In genomic region chr17:49514374-49514738, GRCh38 we compare ENCODE assay signal across 12 cellular contexts. TPM values are rescaled to one million over a fixed set of nuclear protein-coding genes. Genes with fewer than 3 reads are reported as not detected.
DNase-seq lines count a peak whose midpoint lies in the region; ATAC-seq, FAIRE-seq and TF ChIP-seq lines count a peak whose summit lies in the region.
"Had no signal": no experiment of that assay in that cellular context is flagged by ENCODE, and none has a peak within 500 bp of the region (broad histone marks: within the 10 kb centered on the region; RNA-seq: fewer than 3 reads in every experiment).

No MANE protein-coding gene starts in this region.

- ATAC-seq in HCT116 (peak; percentile 58), K562 (peak; percentile 75)
- ATAC-seq in stimulated activated memory B cell treated with anti-CD40 and anti-IgM and Interleukin-4, amounts not matched to agents 10 μg/mL and 1 μg/mL and 100 μg/mL, for 72 hours: no peak
- ATAC-seq: T-helper 17 cell had no signal

- CTCF ChIA-PET in HCT116 (lab: Charles Lee) (interaction anchor here (0.8 to 3.1 kb wide), 3 partner anchors 13 to 53 kb away, joined by 3 to 23 read pairs (median 3); no protein-coding TSS in a partner anchor), K562 (lab: Yijun Ruan, JAX; ENCODE audit: low intra/inter-chr PET ratio) (no interaction called here)

- WGBS in K562 (ENCODE audit: insufficient coverage, low coverage, missing lambda C conversion rate): 40% methylated on average over 1 of the region's 3 CpGs
- WGBS in thyroid gland, 2 donors: 82 to 87% methylated on average over 3 of the region's 3 CpGs

- peak overlapping the region; percentile 42; the same call in 1 of the 2 replicates for H3K27ac ChIP-seq in HCT116 (ENCODE audit: low read depth, low read length)
- H3K27ac ChIP-seq in K562 (ENCODE audit: extremely low read depth, low read depth, low read length): no peak overlapping the region
- H3K27ac ChIP-seq in thyroid gland: peak overlapping the region; percentile 72 to 82 (median 78)

- H3K4me2 ChIP-seq in HCT116 (ENCODE audit: low read length): no peak overlapping the region
- H3K4me2 ChIP-seq in K562 (ENCODE audit: insufficient read depth, low read length): no peak overlapping the region

- H3K4me1 ChIP-seq in HCT116 (ENCODE audit: control insufficient read depth in 1 of 2, insufficient read depth in 2 of 2, low read length in 2 of 2): peaks cover 22 to 29% of the 10 kb centered on the region in 2 experiments
- H3K4me1 ChIP-seq in K562 (replicated peaks in 1 of 2; ENCODE audit: control insufficient read depth in 2 of 2, insufficient read depth in 2 of 2, low read length in 2 of 2): peaks cover 14 to 27% of the 10 kb centered on the region in 2 experiments
- peaks cover 13 to 25% of the 10 kb centered on the region in 2 donors for H3K4me1 ChIP-seq in thyroid gland

- TF ChIP-seq EP300 in K562 (IDR thresholded peaks at IDR 0.05; ENCODE audit: low read length): no peak

- H3K9me2 ChIP-seq in HCT116 (ENCODE audit: insufficient read depth): no peaks in the 10 kb centered on the region

- H3K27ac Mint-ChIP-seq in stimulated activated memory B cell treated with anti-CD40 and anti-IgM and Interleukin-4, amounts not matched to agents 10 μg/mL and 1 μg/mL and 100 μg/mL, for 72 hours: no peak overlapping the region
- H3K27ac Mint-ChIP-seq: T-helper 17 cell had no signal

- H3K79me2 ChIP-seq in HCT116 (ENCODE audit: insufficient read depth, low read length): no peaks in the 10 kb centered on the region
- H3K79me2 ChIP-seq in K562 (ENCODE audit: control insufficient read depth, insufficient read depth, low read length): no peaks in the 10 kb centered on the region

- H3K9ac ChIP-seq in HCT116 (ENCODE audit: low read length) (no peak overlapping the region), K562 (ENCODE audit: insufficient read depth in 1 of 2, low read depth in 2 of 2, low read length in 2 of 2) (no peak overlapping the region)

- intact Hi-C loops in HCT116 (cut with micrococcal nuclease) (no loop called here), K562 (cut with micrococcal nuclease) (no loop called here), thyroid gland (cut with DNase I) (no loop called here)

- no peaks in the 10 kb centered on the region for H3K36me3 Mint-ChIP-seq in stimulated activated memory B cell treated with anti-CD40 and anti-IgM and Interleukin-4, amounts not matched to agents 10 μg/mL and 1 μg/mL and 100 μg/mL, for 72 hours

- no peaks in the 10 kb centered on the region for H4K20me1 ChIP-seq in HCT116 (ENCODE audit: insufficient read depth)
- H4K20me1 ChIP-seq in K562 (replicated peaks; ENCODE audit: control insufficient read depth, insufficient read depth, low read length): no peaks in the 10 kb centered on the region

- peaks cover 42% of the 10 kb centered on the region for H3K27me3 Mint-ChIP-seq in stimulated activated memory B cell treated with anti-CD40 and anti-IgM and Interleukin-4, amounts not matched to agents 10 μg/mL and 1 μg/mL and 100 μg/mL, for 72 hours

- H3K4me3 Mint-ChIP-seq in stimulated activated memory B cell treated with anti-CD40 and anti-IgM and Interleukin-4, amounts not matched to agents 10 μg/mL and 1 μg/mL and 100 μg/mL, for 72 hours: no peak overlapping the region
- H3K4me3 Mint-ChIP-seq: T-helper 17 cell had no signal

- TF ChIP-seq POLR2A in HCT116 (IDR thresholded peaks at IDR 0.05; ENCODE audit: borderline replicate concordance, extremely low read depth, insufficient read depth, insufficient read length): no peak
- no peak for TF ChIP-seq POLR2A in K562 (conservative IDR thresholded peaks at IDR 0.05)
- no peak for TF ChIP-seq POLR2A in thyroid gland (IDR thresholded peaks at IDR 0.05)

- TF ChIP-seq RAD21 in HCT116 (IDR thresholded peaks at IDR 0.05; ENCODE audit: low read depth): no peak
- no peak for TF ChIP-seq RAD21 in K562 (CRISPR knock-in tag; conservative IDR thresholded peaks at IDR 0.05 in 1 of 2, IDR thresholded peaks at IDR 0.05 in 1 of 2)

- H3K9me3 ChIP-seq in HCT116 (ENCODE audit: control insufficient read depth in 1 of 2, insufficient read depth in 1 of 2, low read depth in 1 of 2, low read length in 2 of 2) (no peaks in the 10 kb centered on the region), K562 (replicated peaks; ENCODE audit: control insufficient read depth, insufficient read depth, low read depth, low read length) (no peaks in the 10 kb centered on the region), thyroid gland (no peaks in the 10 kb centered on the region)

- no peak overlapping the region for H2AFZ ChIP-seq in HCT116 (ENCODE audit: low read depth, low read length, poor library complexity, severe bottlenecking)
- H2AFZ ChIP-seq in K562 (ENCODE audit: low read depth, low read length): peak overlapping the region; percentile 94; the same call in 1 of the 2 replicates

- H3K36me3 ChIP-seq in HCT116 (ENCODE audit: control insufficient read depth in 1 of 2, insufficient read depth in 2 of 2, low read length in 2 of 2) (no peaks in the 10 kb centered on the region), K562 (ENCODE audit: control insufficient read depth, insufficient read depth, low read length) (no peaks in the 10 kb centered on the region), thyroid gland (no peaks in the 10 kb centered on the region)

- in situ Hi-C loops in K562 (cut with MboI): no loop called here

- H3K27me3 ChIP-seq in HCT116 (ENCODE audit: insufficient read depth, low read length) (no peaks in the 10 kb centered on the region), K562 (ENCODE audit: control insufficient read depth in 2 of 2, insufficient read depth in 2 of 2, low read length in 2 of 2) (peaks cover under 1 to 24% of the 10 kb centered on the region in 2 experiments; a peak in 3 of 5 replicates), thyroid gland (no peaks in the 10 kb centered on the region)

- DNase-seq in HCT116 (ENCODE audit: low read depth, low spot score) (no peak), K562 (ENCODE audit: extremely low read depth in 1 of 4, low spot score in 3 of 4) (peak; percentile 48 to 61 (median 58)), iris pigment epithelial cell (ENCODE audit: low read depth) (peak; percentile 35), thyroid gland (no peak), T-helper 2 cell (no peak), NCI-H774 (lab: John Stamatoyannopoulos, UW) (no peak), urothelium cell line (ENCODE audit: low spot score) (no peak)
- DNase-seq: kidney glomerular epithelial cell; NCI-H1048; stimulated activated CD4-positive, alpha-beta T cell treated with anti-CD3 and anti-CD28 coated beads, Interleukin-4, amount 100 ng/mL, for 1 hour; T-helper 17 cell had no signal

- RAD21 ChIA-PET in HCT116 (lab: Charles Lee; ENCODE audit: low non-redundant PET in 1 of 2, low total read pairs in 2 of 2, uncharacterized antibody in 2 of 2, unreplicated experiment in 2 of 2): no interaction called here

- TF ChIP-seq CTCF in HCT116 (IDR thresholded peaks at IDR 0.05 in 2 of 3, conservative IDR thresholded peaks at IDR 0.05 in 1 of 3; ENCODE audit: borderline replicate concordance in 1 of 3, insufficient read depth in 1 of 3, low read depth in 2 of 3, low read length in 2 of 3) (peak in 2 of 3 experiments; percentile 44 to 46; a peak in 4 of 6 replicates), K562 (IDR thresholded peaks at IDR 0.05 in 2 of 3, conservative IDR thresholded peaks at IDR 0.05 in 1 of 3; ENCODE audit: insufficient read depth in 2 of 3, low read depth in 1 of 3, low read length in 3 of 3) (peak; percentile 36 to 42 (median 37)), thyroid gland (IDR thresholded peaks at IDR 0.05) (no peak)

- H3K4me3 ChIP-seq in HCT116 (replicated peaks in 1 of 2; ENCODE audit: low read depth in 1 of 2, low read length in 2 of 2): no peak overlapping the region
- no peak overlapping the region for H3K4me3 ChIP-seq in K562
- no peak overlapping the region for H3K4me3 ChIP-seq in thyroid gland (replicated peaks in 1 of 3)

- H3K9me3 Mint-ChIP-seq in stimulated activated memory B cell treated with anti-CD40 and anti-IgM and Interleukin-4, amounts not matched to agents 10 μg/mL and 1 μg/mL and 100 μg/mL, for 72 hours: no peaks in the 10 kb centered on the region

- H3K9me1 ChIP-seq in K562 (ENCODE audit: control insufficient read depth, insufficient read depth, low read length): no peaks in the 10 kb centered on the region

- H3K4me1 Mint-ChIP-seq in stimulated activated memory B cell treated with anti-CD40 and anti-IgM and Interleukin-4, amounts not matched to agents 10 μg/mL and 1 μg/mL and 100 μg/mL, for 72 hours: peaks cover 7% of the 10 kb centered on the region

- POLR2A ChIA-PET in HCT116 (lab: Charles Lee) (interaction anchor here (1.5 kb wide), 1 partner anchor 9 kb away, joined by 4 read pairs; no protein-coding TSS in a partner anchor), K562 (lab: Yijun Ruan, JAX) (interaction anchor here (0.8 to 1.5 kb wide), 2 partner anchors 9 to 194 kb away, joined by 3 read pairs; partner anchors contain the start of gene SLC35B1)

- BruUV-seq in HCT116 (replicated peaks; lab: Mats Ljungman, UMichigan) (no TSS peak), K562 (replicated peaks; lab: Mats Ljungman, UMichigan) (no TSS peak)

- FAIRE-seq in K562 (lab: Jason Lieb, UNC) (peak; percentile 59), urothelium cell line (lab: Jason Lieb, UNC) (no peak)

TF ChIP-seq in HCT116, 20 proteins besides CTCF, POLR2A, EP300 and RAD21 (continues in another document):
- TF ChIP-seq EGR1 (IDR thresholded peaks at IDR 0.05; ENCODE audit: low read depth) (no peak), EZH2 (IDR thresholded peaks at IDR 0.05) (no peak)

RNA-seq across cellular contexts. Expression of gene NGFR, which starts 19.3 kb away (rescaled TPM):
- total RNA-seq in HCT116 (2021; ENCODE audit: unreplicated experiment) (6.1 TPM), K562 (2014; rRNA removed) (0.08 and 0.23 TPM in 2 replicates), K562 (2014; rRNA removed; fragmentation: Illumina TruSeq; extraction: Trizol) (not detected in 2 replicates), K562 (2015; rRNA removed; fragmentation: Illumina TruSeq; extraction: Trizol) (not detected in 2 replicates), K562 (2021) (0.09 and 0.11 TPM in 2 replicates), thyroid gland (10 to 100 TPM; 14.5 to 34.0 (median 21.1) TPM)
- polyA plus RNA-seq in HCT116 (2012): 6.0 and 8.4 TPM in 2 replicates
- total RNA-seq in K562 (2011; cell fraction: chromatin; rRNA removed; ENCODE audit: low replicate concordance): 0.53 TPM in 1 of 2 replicates, not detected in the other
- 0.53 and 0.67 TPM in 2 replicates for total RNA-seq in K562 (2011; cell fraction: nucleolus; rRNA removed)
- 0.29 and 0.46 TPM in 2 replicates for total RNA-seq in K562 (2011; cell fraction: nucleoplasm; rRNA removed)
- polyA plus RNA-seq in K562 (2011; rRNA removed) (0.13 and 0.14 TPM in 2 replicates), K562 (2014; fragmentation: Illumina TruSeq; extraction: Trizol) (0.04 and 0.07 TPM in 2 replicates), K562 (2014; fragmentation: Nextera tagmentation; extraction: Ambion mirVana) (not detected), K562 (2014; rRNA removed) (0.11 and 0.20 TPM in 2 replicates)
- 0.16 and 0.18 TPM in 2 replicates for polyA plus RNA-seq in K562 (2011; cell fraction: cytosol; rRNA removed)
- 0.06 and 0.11 TPM in 2 replicates for polyA plus RNA-seq in K562 (2011; cell fraction: nucleus; rRNA removed)
- 0.03 and 0.22 TPM in 2 replicates for polyA plus RNA-seq in K562 (2012)
- not detected in 2 replicates for polyA minus RNA-seq in K562 (2011; rRNA and poly(A)+ RNA removed)
- 0.73 TPM in 1 of 2 replicates, not detected in the other for polyA minus RNA-seq in K562 (2011; cell fraction: cytosol; rRNA and poly(A)+ RNA removed)
- polyA minus RNA-seq in K562 (2011; cell fraction: nucleus; rRNA and poly(A)+ RNA removed): 0.13 TPM in 1 of 2 replicates, not detected in the other

Comparison
In these comparisons a context has a peak if more than half of its experiments do, and no peak if none do; other contexts are left out.
1. DNase-seq: peak in K562 (4 of 4) and iris pigment epithelial cell (single experiment); none in HCT116 (single experiment), thyroid gland (0 of 2), T-helper 2 cell (0 of 5), NCI-H774 (single experiment) and urothelium cell line (single experiment).
2. CTCF ChIP-seq: peak in HCT116 (2 of 3) and K562 (3 of 3); none in thyroid gland (0 of 6).
3. Of the 22 proteins assayed by ChIP-seq in both K562 and HCT116: peak only in K562: none; only in HCT116: none; in both: CTCF; in neither: 21.